ENCODE assay signal across 14 cellular contexts in genomic region chr1:25343872-25344271, GRCh38. TPM values are rescaled to one million over a fixed set of nuclear protein-coding genes. Genes with fewer than 3 reads are reported as not detected.
DNase-seq lines count a peak whose midpoint lies in the region; ATAC-seq and TF ChIP-seq lines count a peak whose summit lies in the region.
"Had no signal": no experiment of that assay in that cellular context is flagged by ENCODE, and none has a peak within 500 bp of the region (broad histone marks: within the 10 kb centered on the region; RNA-seq: fewer than 3 reads in every experiment).

No MANE protein-coding gene starts in this region.

- H3K36me3 Mint-ChIP-seq in neural progenitor cell: peaks cover 19% of the 10 kb centered on the region
- peaks cover 0 to 18% of the 10 kb centered on the region in 2 donors for H3K36me3 Mint-ChIP-seq in activated naive CD4-positive, alpha-beta T cell treated with anti-CD3 and anti-CD28 coated beads, Interleukin-2, amount 50 U/mL, for 72 hours

- no peaks in the 10 kb centered on the region for H3K27me3 ChIP-seq in IMR-90 (ENCODE audit: control insufficient read depth, insufficient read depth, low read length)
- no peaks in the 10 kb centered on the region for H3K27me3 ChIP-seq in brain microvascular endothelial cell (replicated peaks)
- no peaks in the 10 kb centered on the region for H3K27me3 ChIP-seq in neural progenitor cell
- H3K27me3 ChIP-seq: testis had no signal

- H3K9ac ChIP-seq in IMR-90 (ENCODE audit: low read depth, low read length) (no peak overlapping the region), neural progenitor cell (no peak overlapping the region)

- H3K36me3 ChIP-seq in IMR-90 (ENCODE audit: control insufficient read depth, insufficient read depth, low read length): peaks cover 15% of the 10 kb centered on the region
- peaks cover 26% of the 10 kb centered on the region for H3K36me3 ChIP-seq in brain microvascular endothelial cell (replicated peaks)
- H3K36me3 ChIP-seq in neural progenitor cell: peaks cover 6% of the 10 kb centered on the region

- H2BK20ac ChIP-seq in IMR-90 (ENCODE audit: low read depth, low read length): peak overlapping the region; percentile 64; the same call in 1 of the 2 replicates

- peak overlapping the region; percentile 47; the same call in 1 of the 2 replicates for H2AK5ac ChIP-seq in IMR-90 (ENCODE audit: low read depth, low read length)

- H2AFZ ChIP-seq in IMR-90 (replicated peaks; ENCODE audit: low read length, poor library complexity): no peak overlapping the region
- H2AFZ ChIP-seq in neural progenitor cell (replicated peaks): no peak overlapping the region

- peak overlapping the region; percentile 57; the same call in 1 of the 2 replicates for H3K56ac ChIP-seq in IMR-90 (ENCODE audit: extremely low read depth, insufficient read depth, low read length)

- peak overlapping the region; percentile 40; the same call in 1 of the 2 replicates for H3K18ac ChIP-seq in IMR-90 (ENCODE audit: low read depth, low read length)

- peak overlapping the region; percentile 60; the same call in 1 of the 2 replicates for H3K4me2 ChIP-seq in IMR-90 (ENCODE audit: low read depth, low read length)
- no peak overlapping the region for H3K4me2 ChIP-seq in neural progenitor cell

- H3K9me3 ChIP-seq in IMR-90 (ENCODE audit: control insufficient read depth, insufficient read depth, low read length): no peaks in the 10 kb centered on the region
- H3K9me3 ChIP-seq in neural progenitor cell (ENCODE audit: low read depth): no peaks in the 10 kb centered on the region
- H3K9me3 ChIP-seq: testis had no signal

- intact Hi-C loops in IMR-90 (cut with micrococcal nuclease): loop anchor here (5.0 kb wide), 1 partner anchor 97 kb away; the partner anchor contains the start of gene RSRP1

- no peak for TF ChIP-seq RAD21 in IMR-90 (IDR thresholded peaks at IDR 0.05; ENCODE audit: low read length)

- peak overlapping the region; percentile 47; the same call in 1 of the 2 replicates for H3K14ac ChIP-seq in IMR-90 (replicated peaks; ENCODE audit: low read depth, low read length)

- ATAC-seq in IMR-90 (ENCODE audit: low read depth): peak; percentile 88
- ATAC-seq in activated naive CD4-positive, alpha-beta T cell treated with anti-CD3 and anti-CD28 coated beads, Interleukin-2, amount 50 U/mL, for 72 hours: no peak
- ATAC-seq: activated T-cell treated with anti-CD3 and anti-CD28 coated beads, Interleukin-2, amount 50 U/mL, for 72 hours had no signal

- H2AK9ac ChIP-seq in IMR-90 (replicated peaks; ENCODE audit: low read depth, low read length, poor library complexity): no peak overlapping the region

- no peaks in the 10 kb centered on the region for H3K27me3 Mint-ChIP-seq in neural progenitor cell (ENCODE audit: insufficient read depth, low read depth)

- in situ Hi-C loops in Caki2 (cut with HindIII; ENCODE audit: low pct_unique_long_range_greater_than_20kb, low sequenced_read_pairs): no loop called here
- in situ Hi-C loops in IMR-90 (cut with MboI; ENCODE audit: low sequenced_read_pairs): no loop called here
- in situ Hi-C loops in brain microvascular endothelial cell (cut with HindIII; ENCODE audit: low pct_ligation_motif_present, low sequenced_read_pairs): no loop called here

- peaks cover 25% of the 10 kb centered on the region for H4K20me1 ChIP-seq in IMR-90 (ENCODE audit: insufficient read depth, low read length)
- peaks cover 18% of the 10 kb centered on the region for H4K20me1 ChIP-seq in neural progenitor cell (ENCODE audit: low read depth)

- peak overlapping the region; percentile 49; the same call in 1 of the 2 replicates for H3K4ac ChIP-seq in IMR-90 (ENCODE audit: low read depth, low read length)

- H3K23ac ChIP-seq in IMR-90 (ENCODE audit: low read depth, low read length): peak overlapping the region; percentile 41; the same call in 1 of the 2 replicates

- H3K4me1 ChIP-seq in IMR-90 (ENCODE audit: control insufficient read depth, insufficient read depth, low read length) (peaks cover 4% of the 10 kb centered on the region), neural progenitor cell (peaks cover 14% of the 10 kb centered on the region)

- DNase-seq in Caki2 (ENCODE audit: low read depth) (peak; percentile 28), IMR-90 (peak; percentile 89), brain microvascular endothelial cell (peak; percentile 80), neural progenitor cell (ENCODE audit: low spot score) (no peak), LoVo (ENCODE audit: low spot score) (no peak), RKO (ENCODE audit: low spot score) (no peak)
- DNase-seq in activated naive CD4-positive, alpha-beta T cell treated with anti-CD3 and anti-CD28 coated beads, Interleukin-2, amount 50 U/mL, for 72 hours (ENCODE audit: low spot score in 2 of 2): no peak
- DNase-seq in activated CD4-positive, CD25-positive, alpha-beta regulatory T cell treated with anti-CD3 and anti-CD28 coated beads, Interleukin-2, amount 50 U/mL, for 72 hours: no peak
- DNase-seq: activated T-cell treated with anti-CD3 and anti-CD28 coated beads, Interleukin-2, amount 50 U/mL, for 72 hours; DMS153; OCI-M1; testis had no signal

- H4K91ac ChIP-seq in IMR-90 (ENCODE audit: insufficient read depth, low read depth, low read length): no peak overlapping the region

- peak overlapping the region; percentile 31 for H3K27ac Mint-ChIP-seq in neural progenitor cell
- peak overlapping the region in 1 of 2 donors; percentile 32 for H3K27ac Mint-ChIP-seq in activated naive CD4-positive, alpha-beta T cell treated with anti-CD3 and anti-CD28 coated beads, Interleukin-2, amount 50 U/mL, for 72 hours

- peaks cover 5% of the 10 kb centered on the region; the same call in 1 of the 2 replicates for H3K9me1 ChIP-seq in IMR-90 (ENCODE audit: insufficient read depth, low read length)

- H3K4me3 ChIP-seq in IMR-90 (ENCODE audit: insufficient read depth, low read depth, low read length) (no peak overlapping the region), brain microvascular endothelial cell (ENCODE audit: low read depth, low read length) (no peak overlapping the region), neural progenitor cell (no peak overlapping the region)
- H3K4me3 ChIP-seq: lung, testis had no signal

- POLR2A ChIA-PET in IMR-90 (lab: Charles Lee; ENCODE audit: unreplicated experiment): no interaction called here

- no peak overlapping the region for H4K5ac ChIP-seq in IMR-90 (ENCODE audit: low read depth, low read length)

- CTCF ChIA-PET in IMR-90 (lab: Yijun Ruan, JAX): interaction anchor here (0.6 to 1.3 kb wide), 2 partner anchors 9 to 660 kb away, joined by 4 to 6 read pairs; no protein-coding TSS in a partner anchor

- no CpG with 5 or more reads among the region's 4 CpGs for WGBS in IMR-90 (ENCODE audit: extremely low coverage in 2 of 2, insufficient read length in 1 of 2), 2 experiments

- TF ChIP-seq POLR2A in IMR-90 (IDR thresholded peaks at IDR 0.05; ENCODE audit: low read depth, low read length): no peak

- no peak for TF ChIP-seq CTCF in IMR-90 (conservative IDR thresholded peaks at IDR 0.05; ENCODE audit: low read depth, low read length)
- TF ChIP-seq CTCF in brain microvascular endothelial cell (IDR thresholded peaks at IDR 0.05; ENCODE audit: low read depth, low read length, missing control alignments): no peak
- TF ChIP-seq CTCF in neural progenitor cell (IDR thresholded peaks at IDR 0.05): no peak

- no peak overlapping the region for H3K4me3 Mint-ChIP-seq in neural progenitor cell
- H3K4me3 Mint-ChIP-seq: activated T-cell treated with anti-CD3 and anti-CD28 coated beads, Interleukin-2, amount 50 U/mL, for 72 hours had no signal

- H3F3A ChIP-seq in neural progenitor cell (ENCODE audit: low read depth): peaks cover 2% of the 10 kb centered on the region

- no TSS peak for BruUV-seq in IMR-90 (replicated peaks; lab: Mats Ljungman, UMichigan)

- H3K79me2 ChIP-seq in neural progenitor cell (ENCODE audit: low read depth): peaks cover 68% of the 10 kb centered on the region

- dilution Hi-C loops in IMR-90 (cut with HindIII; ENCODE audit: low sequenced_read_pairs, unreplicated experiment): no loop called here

- H2BK120ac ChIP-seq in IMR-90 (ENCODE audit: low read depth, low read length): peak overlapping the region; percentile 36; the same call in 1 of the 2 replicates

- H2BK5ac ChIP-seq in IMR-90 (ENCODE audit: low read depth, low read length, poor library complexity, severe bottlenecking): peak overlapping the region; percentile 52

- H3K4me1 Mint-ChIP-seq in neural progenitor cell: peaks cover 16% of the 10 kb centered on the region

- H3K27ac ChIP-seq in IMR-90 (ENCODE audit: insufficient read depth, low read length) (peak overlapping the region; percentile 27; the same call in 1 of the 2 replicates), brain microvascular endothelial cell (peak overlapping the region; percentile 59), neural progenitor cell (no peak overlapping the region)
- H3K27ac ChIP-seq: testis, VCaP had no signal

- H3K79me1 ChIP-seq in IMR-90 (ENCODE audit: low read depth in 1 of 2, low read length in 2 of 2): peaks cover 20 to 39% of the 10 kb centered on the region in 2 experiments

- H2BK15ac ChIP-seq in IMR-90 (ENCODE audit: low read depth, low read length): 0 out of 3 replicates have a peak overlapping the region, but pooled peaks have one; percentile 9

- no peaks in the 10 kb centered on the region for H3K9me3 Mint-ChIP-seq in neural progenitor cell
- no peaks in the 10 kb centered on the region for H3K9me3 Mint-ChIP-seq in activated naive CD4-positive, alpha-beta T cell treated with anti-CD3 and anti-CD28 coated beads, Interleukin-2, amount 50 U/mL, for 72 hours
- H3K9me3 Mint-ChIP-seq: activated T-cell treated with anti-CD3 and anti-CD28 coated beads, Interleukin-2, amount 50 U/mL, for 72 hours had no signal

- peak overlapping the region in 1 of 2 experiments; percentile 47; a peak in 2 of 4 replicates for H4K8ac ChIP-seq in IMR-90 (ENCODE audit: low read depth in 2 of 2, low read length in 2 of 2)

TF ChIP-seq in IMR-90, 13 proteins besides CTCF, POLR2A, EP300 and RAD21 (continues in another document):
- TF ChIP-seq SMC3 (IDR thresholded peaks at IDR 0.05; ENCODE audit: low read depth, low read length) (0 out of 2 replicates have a peak, but pooled peaks have one; percentile 15), RCOR1 (IDR thresholded peaks at IDR 0.05; ENCODE audit: insufficient replicate concordance, low read length) (peak; percentile 65), MXI1 (IDR thresholded peaks at IDR 0.05; ENCODE audit: borderline replicate concordance, low read depth, low read length) (0 out of 2 replicates have a peak, but pooled peaks have one; percentile 38), MAFK (IDR thresholded peaks at IDR 0.05; ENCODE audit: low read depth, low read length) (no peak), CEBPB (IDR thresholded peaks at IDR 0.05; ENCODE audit: low read depth, low read length) (peak; percentile 72)

RNA-seq across cellular contexts. Expression of gene TMEM50A, which starts 5.7 kb away (rescaled TPM):
- 64.1 and 89.1 TPM in 2 replicates for total RNA-seq in Caki2 (2014; rRNA removed; shearing (Covaris generic); ENCODE audit: low replicate concordance)
- total RNA-seq in IMR-90 (2012; rRNA removed) (48.4 and 101 TPM in 2 replicates), neural progenitor cell (ENCODE audit: low replicate concordance) (84.4 and 95.6 TPM in 2 replicates)
- polyA plus RNA-seq in IMR-90 (2012; rRNA removed): 54.6 and 63.9 TPM in 2 replicates
- 23.0 and 27.0 TPM in 2 replicates for polyA plus RNA-seq in IMR-90 (2012; cell fraction: cytosol; rRNA removed)
- polyA plus RNA-seq in IMR-90 (2012; cell fraction: nucleus; rRNA removed; ENCODE audit: low replicate concordance): 4.7 and 22.7 TPM in 2 replicates
- total RNA-seq in activated naive CD4-positive, alpha-beta T cell treated with anti-CD3 and anti-CD28 coated beads, Interleukin-2, amount 50 U/mL, for 72 hours: 10 to 100 TPM; 92.0 to 95.5 TPM

Comparison
In these comparisons a context has a peak if more than half of its experiments do, and no peak if none do; other contexts are left out.
1. DNase-seq: peak in Caki2 (single experiment), IMR-90 (single experiment) and brain microvascular endothelial cell (single experiment); none in neural progenitor cell (single experiment), LoVo (single experiment), RKO (single experiment), activated naive CD4-positive, alpha-beta T cell treated with anti-CD3 and anti-CD28 coated beads, Interleukin-2, amount 50 U/mL, for 72 hours (0 of 2) and activated CD4-positive, CD25-positive, alpha-beta regulatory T cell treated with anti-CD3 and anti-CD28 coated beads, Interleukin-2, amount 50 U/mL, for 72 hours (single experiment).